ENCODE assay signal across 18 cellular contexts in genomic region chr6:136826216-136826615, GRCh38.
"Had no signal": no experiment of that assay in that cellular context is flagged by ENCODE, and none has a peak within 500 bp of the region (broad histone marks: within the 10 kb centered on the region; RNA-seq: fewer than 3 reads in every experiment).

No MANE protein-coding gene starts in this region.

- H3K4me3 Mint-ChIP-seq: memory B cell; mesothelial cell of epicardium; natural killer cell treated with Interleukin-12 subunit alpha and Interleukin-12 subunit beta and Interleukin-15 and Interleukin-18, amount 100 ng/mL, for 72 hours; type B pancreatic cell had no signal

- H3K27ac Mint-ChIP-seq: memory B cell; mesothelial cell of epicardium; natural killer cell treated with Interleukin-12 subunit alpha and Interleukin-12 subunit beta and Interleukin-15 and Interleukin-18, amount 100 ng/mL, for 72 hours; type B pancreatic cell had no signal

- DNase-seq: cortex of kidney; dorsolateral prefrontal cortex; effector CD8-positive, alpha-beta T cell; foreskin melanocyte; head of caudate nucleus; hippocampal formation; lower lobe of right lung; psoas muscle; retina; sigmoid colon; stimulated activated naive CD4-positive, alpha-beta T cell treated with Interleukin-2 at 50 U/mL for 16 hours; uterus had no signal

- H3K27me3 Mint-ChIP-seq: memory B cell; natural killer cell treated with Interleukin-12 subunit alpha and Interleukin-12 subunit beta and Interleukin-15 and Interleukin-18, amount 100 ng/mL, for 72 hours; type B pancreatic cell had no signal

- H3K27ac ChIP-seq: dorsolateral prefrontal cortex, lower lobe of right lung, parathyroid adenoma, psoas muscle, sigmoid colon, skin epidermis, uterus had no signal

- ATAC-seq: lower lobe of right lung; natural killer cell treated with Interleukin-12 subunit alpha and Interleukin-12 subunit beta and Interleukin-15 and Interleukin-18, amount 100 ng/mL, for 72 hours; psoas muscle had no signal

- H3K9me3 Mint-ChIP-seq: type B pancreatic cell had no signal
